In the genomic region with DNA sequence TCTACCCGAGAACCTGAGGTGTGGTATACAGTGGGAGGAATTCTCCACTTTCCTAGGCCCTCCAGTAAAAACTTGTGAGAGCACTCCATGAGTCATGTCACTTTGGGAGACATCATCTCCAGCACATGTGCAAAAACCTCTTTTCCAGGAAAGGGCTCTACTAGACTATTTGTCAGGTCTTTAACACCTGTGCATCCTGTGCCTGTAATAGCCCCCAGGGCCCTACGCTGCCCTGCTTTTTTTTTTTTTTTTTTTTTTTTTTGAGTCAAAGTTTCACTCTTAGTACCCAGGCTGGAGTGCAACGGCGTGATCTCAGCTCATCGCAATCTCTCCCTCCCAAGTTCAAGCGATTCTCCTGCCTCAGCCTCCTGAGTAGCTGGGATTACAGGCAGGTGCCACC, we compare ENCODE assay signal across 30 cellular contexts. TPM values are rescaled to one million over a fixed set of nuclear protein-coding genes. Genes with fewer than 3 reads are reported as not detected.
"Had no signal": no experiment of that assay in that cellular context is flagged by ENCODE, and none has a peak within 500 bp of the region (broad histone marks: within the 10 kb centered on the region; RNA-seq: fewer than 3 reads in every experiment).

No MANE protein-coding gene starts in this region.

- ATAC-seq: stimulated activated effector memory CD8-positive, alpha-beta T cell treated with anti-CD3 and anti-CD28 coated beads, Interleukin-12 subunit alpha, Interleukin-12 subunit beta, amount 100 ng/mL, for 72 hours; stimulated activated memory B cell treated with anti-CD40 and anti-IgM and Interleukin-4, amounts not matched to agents 10 μg/mL and 1 μg/mL and 100 μg/mL, for 72 hours; stimulated activated naive B cell treated with anti-CD40 and anti-IgM and Interleukin-4, amounts not matched to agents 10 μg/mL and 1 μg/mL and 100 μg/mL, for 72 hours; stimulated activated naive CD8-positive, alpha-beta T cell treated with anti-CD3 and anti-CD28 coated beads, Interleukin-15, amount 100 ng/mL, for 72 hours; stimulated activated naive CD8-positive, alpha-beta T cell treated with anti-CD3 and anti-CD28 coated beads, Interleukin-15, Interleukin-2, amounts not matched to agents 100 U/mL and 50 U/mL, for 24 hours; upper lobe of right lung had no signal

- H3K4me3 ChIP-seq: stomach, suprapubic skin, testis, thoracic aorta, thyroid gland, tibial artery, tibial nerve, transverse colon, upper lobe of left lung, upper lobe of right lung, uterus, vagina had no signal

- H3K9me3 ChIP-seq: testis, thoracic aorta, thyroid gland, tibial artery, upper lobe of right lung, uterus, vagina had no signal

- DNase-seq: stimulated activated CD4-positive, alpha-beta T cell treated with anti-CD3 and anti-CD28 coated beads, Interleukin-2, amount 100 ng/mL, for 48 hours; stimulated activated CD4-positive, alpha-beta T cell treated with anti-CD3 and anti-CD28 coated beads, Interleukin-4, amount 100 ng/mL, for 1 hour; stimulated activated CD4-positive, alpha-beta T cell treated with anti-CD3 and anti-CD28 coated beads, Interleukin-4, amount 100 ng/mL, for 24 hours; stimulated activated CD4-positive, alpha-beta T cell treated with anti-CD3 and anti-CD28 coated beads, Interleukin-4, amount 100 ng/mL, for 4 hours; stimulated activated CD8-positive, alpha-beta memory T cell treated with anti-CD3 and anti-CD28 coated beads, Interleukin-4, amount 100 ng/mL, for 48 hours; stimulated activated naive B cell treated with anti-CD40 and anti-IgM and Interleukin-4, amounts not matched to agents 10 μg/mL and 1 μg/mL and 100 μg/mL, for 72 hours; stimulated activated naive CD4-positive, alpha-beta T cell; stimulated activated naive CD4-positive, alpha-beta T cell treated with Interleukin-2 at 50 U/mL for 16 hours; stimulated activated naive CD8-positive, alpha-beta T cell treated with anti-CD3 and anti-CD28 coated beads, Interleukin-15, amount 100 ng/mL, for 72 hours; stimulated activated naive CD8-positive, alpha-beta T cell treated with anti-CD3 and anti-CD28 coated beads, Interleukin-15, Interleukin-2, amounts not matched to agents 100 U/mL and 50 U/mL, for 24 hours; stomach; substantia nigra; testis; thyroid gland; tibial artery; transverse colon; upper lobe of left lung; upper lobe of right lung; uterus had no signal

- H3K27me3 ChIP-seq: testis, thyroid gland, transverse colon, upper lobe of left lung, upper lobe of right lung, uterus, vagina had no signal

- H3K27ac ChIP-seq: stomach, suprapubic skin, testis, thoracic aorta, thyroid gland, tibial artery, tibial nerve, transverse colon, upper lobe of left lung, upper lobe of right lung, uterus, vagina had no signal

- H3K4me1 ChIP-seq: stomach, suprapubic skin, testis, thyroid gland, tibial artery, tibial nerve, transverse colon, upper lobe of left lung, upper lobe of right lung, uterus, vagina had no signal

- FAIRE-seq: urothelium cell line had no signal

- H3K36me3 ChIP-seq: stomach, suprapubic skin, thoracic aorta, thyroid gland, tibial artery, tibial nerve, transverse colon, upper lobe of left lung, upper lobe of right lung, uterus, vagina had no signal

RNA-seq across cellular contexts. Expression of a gene that starts 1.7 kb away (rescaled TPM):
- total RNA-seq: stomach, subcutaneous adipose tissue, suprapubic skin, temporal lobe, thoracic aorta, thyroid gland, tibial nerve, transverse colon, upper lobe of left lung, upper lobe of right lung, urinary bladder, uterus, vagina had no signal
- polyA plus RNA-seq: stomach had no signal

RNA-seq across cellular contexts. Expression of a gene that starts 32.5 kb away (rescaled TPM):
- total RNA-seq: stomach, subcutaneous adipose tissue, suprapubic skin, temporal lobe, testis, thoracic aorta, tibial nerve, transverse colon, upper lobe of left lung, upper lobe of right lung, ureter, urinary bladder, uterus, vagina had no signal
- polyA plus RNA-seq: stomach, urinary bladder had no signal
